Comparison of ENCODE assay signal across 1 cellular context in genomic region chr17:4250887-4251286, GRCh38.
TF ChIP-seq lines count a peak whose summit lies in the region.

No MANE protein-coding gene starts in this region.

TF ChIP-seq in HepG2, 621 proteins besides CTCF, POLR2A, EP300 and RAD21 (continued from another document):
- TF ChIP-seq ZFP91 (CRISPR knock-in tag; IDR thresholded peaks at IDR 0.05; ENCODE audit: borderline replicate concordance) (no peak), ZFX (CRISPR knock-in tag; IDR thresholded peaks at IDR 0.05; ENCODE audit: low read depth) (no peak), SP5 (CRISPR knock-in tag; IDR thresholded peaks at IDR 0.05; ENCODE audit: borderline replicate concordance, low read depth) (no peak), SP140L (CRISPR knock-in tag; IDR thresholded peaks at IDR 0.05; ENCODE audit: borderline replicate concordance) (no peak), ZBTB39 (CRISPR knock-in tag; IDR thresholded peaks at IDR 0.05) (no peak), SMAD9 (CRISPR knock-in tag; IDR thresholded peaks at IDR 0.05) (no peak), HNF4A (CRISPR knock-in tag; IDR thresholded peaks at IDR 0.05) (no peak), ZNF660 (CRISPR knock-in tag; IDR thresholded peaks at IDR 0.05; ENCODE audit: borderline replicate concordance, low read depth) (no peak), GABPB1 (CRISPR knock-in tag; IDR thresholded peaks at IDR 0.05) (no peak), RXRA (CRISPR knock-in tag; IDR thresholded peaks at IDR 0.05) (no peak), ZNF782 (CRISPR knock-in tag; IDR thresholded peaks at IDR 0.05; ENCODE audit: borderline replicate concordance) (no peak), ZBTB43 (CRISPR knock-in tag; conservative IDR thresholded peaks at IDR 0.05) (no peak)
- TF ChIP-seq, protein P1, sequence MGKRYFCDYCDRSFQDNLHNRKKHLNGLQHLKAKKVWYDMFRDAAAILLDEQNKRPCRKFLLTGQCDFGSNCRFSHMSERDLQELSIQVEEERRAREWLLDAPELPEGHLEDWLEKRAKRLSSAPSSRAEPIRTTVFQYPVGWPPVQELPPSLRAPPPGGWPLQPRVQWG (CRISPR knock-in tag; IDR thresholded peaks at IDR 0.05; ENCODE audit: borderline replicate concordance, low read depth) = no peak
- TF ChIP-seq, protein P2, sequence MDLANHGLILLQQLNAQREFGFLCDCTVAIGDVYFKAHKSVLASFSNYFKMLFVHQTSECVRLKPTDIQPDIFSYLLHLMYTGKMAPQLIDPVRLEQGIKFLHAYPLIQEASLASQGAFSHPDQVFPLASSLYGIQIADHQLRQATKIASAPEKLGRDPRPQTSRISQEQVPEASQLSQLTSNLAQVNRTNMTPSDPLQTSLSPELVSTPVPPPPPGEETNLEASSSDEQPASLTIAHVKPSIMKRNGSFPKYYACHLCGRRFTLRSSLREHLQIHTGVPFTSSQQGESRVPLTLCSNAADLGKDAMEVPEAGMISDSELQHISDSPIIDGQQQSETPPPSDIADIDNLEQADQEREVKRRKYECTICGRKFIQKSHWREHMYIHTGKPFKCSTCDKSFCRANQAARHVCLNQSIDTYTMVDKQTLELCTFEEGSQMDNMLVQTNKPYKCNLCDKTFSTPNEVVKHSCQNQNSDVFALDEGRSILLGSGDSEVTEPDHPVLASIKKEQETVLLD (CRISPR knock-in tag; IDR thresholded peaks at IDR 0.05; ENCODE audit: low read depth) = no peak
- TF ChIP-seq, protein P3, sequence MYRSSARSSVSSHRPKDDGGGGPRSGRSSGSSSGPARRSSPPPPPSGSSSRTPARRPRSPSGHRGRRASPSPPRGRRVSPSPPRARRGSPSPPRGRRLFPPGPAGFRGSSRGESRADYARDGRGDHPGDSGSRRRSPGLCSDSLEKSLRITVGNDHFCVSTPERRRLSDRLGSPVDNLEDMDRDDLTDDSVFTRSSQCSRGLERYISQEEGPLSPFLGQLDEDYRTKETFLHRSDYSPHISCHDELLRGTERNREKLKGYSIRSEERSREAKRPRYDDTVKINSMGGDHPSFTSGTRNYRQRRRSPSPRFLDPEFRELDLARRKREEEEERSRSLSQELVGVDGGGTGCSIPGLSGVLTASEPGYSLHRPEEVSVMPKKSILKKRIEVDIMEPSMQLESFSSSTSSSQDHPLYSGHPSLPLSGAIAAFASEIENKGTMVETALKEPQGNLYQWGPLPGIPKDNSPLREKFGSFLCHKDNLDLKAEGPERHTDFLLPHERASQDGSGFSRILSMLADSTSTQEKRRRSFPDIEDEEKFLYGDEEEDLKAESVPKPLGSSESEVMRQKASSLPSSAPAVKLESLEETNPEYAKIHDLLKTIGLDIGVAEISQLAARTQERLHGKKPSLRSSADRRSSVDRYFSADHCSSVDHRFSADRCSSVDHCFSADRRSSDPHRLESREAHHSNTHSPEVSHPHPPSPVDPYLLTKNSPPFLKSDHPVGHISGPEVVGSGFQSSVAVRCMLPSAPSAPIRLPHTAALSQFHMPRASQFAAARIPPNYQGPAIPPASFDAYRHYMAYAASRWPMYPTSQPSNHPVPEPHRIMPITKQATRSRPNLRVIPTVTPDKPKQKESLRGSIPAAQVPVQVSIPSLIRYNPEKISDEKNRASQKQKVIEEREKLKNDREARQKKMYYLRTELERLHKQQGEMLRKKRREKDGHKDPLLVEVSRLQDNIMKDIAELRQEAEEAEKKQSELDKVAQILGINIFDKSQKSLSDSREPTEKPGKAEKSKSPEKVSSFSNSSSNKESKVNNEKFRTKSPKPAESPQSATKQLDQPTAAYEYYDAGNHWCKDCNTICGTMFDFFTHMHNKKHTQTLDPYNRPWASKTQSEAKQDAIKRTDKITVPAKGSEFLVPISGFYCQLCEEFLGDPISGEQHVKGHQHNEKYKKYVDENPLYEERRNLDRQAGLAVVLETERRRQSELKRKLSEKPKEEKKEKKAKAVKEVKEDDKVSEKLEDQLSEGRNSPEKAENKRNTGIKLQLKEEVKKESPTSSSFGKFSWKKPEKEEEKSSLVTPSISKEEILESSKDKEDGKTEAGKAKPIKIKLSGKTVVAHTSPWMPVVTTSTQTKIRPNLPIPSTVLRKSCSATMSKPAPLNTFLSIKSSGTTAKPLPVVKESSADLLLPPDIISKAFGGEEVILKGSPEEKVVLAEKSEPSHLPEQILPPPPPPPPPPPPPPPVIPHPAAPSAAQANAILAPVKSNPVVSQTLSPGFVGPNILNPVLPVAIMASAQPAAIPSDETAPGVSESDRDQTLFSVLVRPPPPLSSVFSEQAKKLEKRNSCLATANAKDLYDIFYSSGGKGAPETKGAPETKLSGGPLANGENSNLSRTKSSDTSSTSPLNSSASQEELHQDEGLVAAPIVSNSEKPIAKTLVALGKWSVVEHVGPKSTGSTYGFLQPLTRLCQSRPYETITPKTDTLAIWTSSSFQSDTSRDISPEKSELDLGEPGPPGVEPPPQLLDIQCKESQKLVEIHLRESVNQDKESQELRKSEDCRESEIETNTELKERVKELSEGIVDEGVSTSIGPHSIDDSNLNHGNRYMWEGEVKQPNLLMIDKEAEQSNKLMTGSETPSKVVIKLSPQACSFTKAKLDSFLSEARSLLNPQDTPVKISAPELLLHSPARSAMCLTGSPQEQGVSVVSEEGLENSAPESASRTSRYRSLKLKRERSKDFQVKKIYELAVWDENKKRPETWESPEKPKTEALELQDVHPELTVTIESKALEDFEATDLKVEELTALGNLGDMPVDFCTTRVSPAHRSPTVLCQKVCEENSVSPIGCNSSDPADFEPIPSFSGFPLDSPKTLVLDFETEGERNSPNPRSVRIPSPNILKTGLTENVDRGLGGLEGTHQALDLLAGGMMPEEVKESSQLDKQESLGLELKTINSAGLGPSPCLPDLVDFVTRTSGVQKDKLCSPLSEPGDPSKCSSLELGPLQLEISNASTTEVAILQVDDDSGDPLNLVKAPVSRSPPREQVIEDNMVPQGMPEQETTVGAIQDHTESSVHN (CRISPR knock-in tag; IDR thresholded peaks at IDR 0.05) = no peak
